ENCODE assay signal across 8 cellular contexts in the genomic region with DNA sequence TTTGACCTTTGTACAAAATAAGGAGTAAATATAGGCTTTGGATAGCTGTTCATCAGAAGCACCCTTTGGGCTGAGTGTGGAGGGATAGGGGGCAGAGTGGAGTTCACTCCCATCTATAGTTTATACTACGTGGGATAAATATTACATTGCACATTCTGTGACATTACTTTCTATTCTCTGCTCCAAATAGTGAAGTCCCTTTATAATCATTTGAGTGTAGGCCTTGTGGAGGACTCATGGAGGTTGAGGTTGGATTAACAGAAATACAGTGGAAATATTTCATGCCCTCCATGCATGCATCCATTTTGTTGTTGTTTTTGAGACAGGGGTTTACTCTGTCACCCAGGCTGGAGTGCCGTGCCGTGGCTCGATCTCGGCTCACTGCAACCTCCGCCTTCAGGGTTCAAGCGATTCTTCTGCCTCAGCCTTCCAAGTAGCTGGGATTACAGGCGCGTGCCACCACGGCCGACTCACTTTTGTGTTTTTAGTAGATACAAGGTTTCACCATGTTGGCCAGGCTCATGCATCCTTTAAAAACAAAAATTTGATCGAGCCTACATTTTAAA. TPM values are rescaled to one million over a fixed set of nuclear protein-coding genes. Genes with fewer than 3 reads are reported as not detected.
DNase-seq lines count a peak whose midpoint lies in the region; ATAC-seq and TF ChIP-seq lines count a peak whose summit lies in the region.

No MANE protein-coding gene starts in this region.

- peak overlapping the region; percentile 91 for H3K4me2 ChIP-seq in parathyroid adenoma (ENCODE audit: low read length)

- peaks cover 36% of the 10 kb centered on the region for H3K4me1 ChIP-seq in parathyroid adenoma

- H3K27ac ChIP-seq in WERI-Rb-1 (no peak overlapping the region), parathyroid adenoma (peak overlapping the region; percentile 93)

- TF ChIP-seq CTCF in WERI-Rb-1 (IDR thresholded peaks at IDR 0.05; ENCODE audit: low read depth, low read length) (no peak), fibroblast of villous mesenchyme (IDR thresholded peaks at IDR 0.05; ENCODE audit: insufficient read depth, low read depth, low read length) (peak; percentile 42), parathyroid adenoma (IDR thresholded peaks at IDR 0.05) (no peak)

- H3K79me2 ChIP-seq in parathyroid adenoma, result peaks cover 18% of the 10 kb centered on the region

- peak; percentile 34 for DNase-seq in stimulated activated CD4-positive, alpha-beta T cell treated with anti-CD3 and anti-CD28 coated beads, Interleukin-1b, Interleukin-23, amount 100 ng/mL, for 48 hours
- DNase-seq in stimulated activated CD4-positive, alpha-beta T cell treated with anti-CD3 and anti-CD28 coated beads, Interleukin-4, amount 100 ng/mL, for 1 hour, result no peak
- DNase-seq in WERI-Rb-1 (no peak), fibroblast of villous mesenchyme (ENCODE audit: low read depth) (peak; percentile 27)

- peak overlapping the region; percentile 81 for H2AFZ ChIP-seq in parathyroid adenoma

- H3K9ac ChIP-seq in parathyroid adenoma, result no peak overlapping the region

- no peaks in the 10 kb centered on the region for H3K27me3 ChIP-seq in WERI-Rb-1 (ENCODE audit: insufficient read depth, low read depth, severe bottlenecking)
- H3K27me3 ChIP-seq in parathyroid adenoma (ENCODE audit: control insufficient read depth, insufficient read depth, low read length), result no peaks in the 10 kb centered on the region

- ATAC-seq in GM18867 (IDR thresholded peaks at IDR 0.05; ENCODE audit: unreplicated experiment) (no peak), GM21717 (IDR thresholded peaks at IDR 0.05; ENCODE audit: unreplicated experiment) (no peak), GM19455 (IDR thresholded peaks at IDR 0.05; ENCODE audit: unreplicated experiment) (no peak)

- H3K4me3 ChIP-seq in WERI-Rb-1 (ENCODE audit: low read depth, low read length) (peak overlapping the region; percentile 71), fibroblast of villous mesenchyme (ENCODE audit: low read depth, low read length) (peak overlapping the region; percentile 81), parathyroid adenoma (ENCODE audit: low read depth, low read length) (peak overlapping the region; percentile 90)

- H3K9me3 ChIP-seq in WERI-Rb-1 (ENCODE audit: severe bottlenecking) (no peaks in the 10 kb centered on the region), parathyroid adenoma (ENCODE audit: control insufficient read depth, low read length) (no peaks in the 10 kb centered on the region)

- H3K36me3 ChIP-seq in WERI-Rb-1 (no peaks in the 10 kb centered on the region), parathyroid adenoma (ENCODE audit: control insufficient read depth, insufficient read depth, low read length) (no peaks in the 10 kb centered on the region)

RNA-seq across cellular contexts. Expression of gene CHPT1, which starts 1.4 kb away (rescaled TPM):
- 24.8 and 35.4 TPM in 2 replicates for total RNA-seq in fibroblast of villous mesenchyme

RNA-seq across cellular contexts. Expression of gene SYCP3, which starts 40.4 kb away (rescaled TPM):
- under 0.01 and 0.32 TPM in 2 replicates for total RNA-seq in fibroblast of villous mesenchyme

Comparison
In these comparisons a context has a peak if more than half of its experiments do, and no peak if none do; other contexts are left out.
1. DNase-seq: peak in stimulated activated CD4-positive, alpha-beta T cell treated with anti-CD3 and anti-CD28 coated beads, Interleukin-1b, Interleukin-23, amount 100 ng/mL, for 48 hours (single experiment) and fibroblast of villous mesenchyme (single experiment); none in stimulated activated CD4-positive, alpha-beta T cell treated with anti-CD3 and anti-CD28 coated beads, Interleukin-4, amount 100 ng/mL, for 1 hour (single experiment) and WERI-Rb-1 (single experiment).
2. Peak in every context shown above with its lines, with median percentiles within 50 percentile points of each other: H3K4me3 ChIP-seq.